ENCODE assay signal across 18 cellular contexts in genomic region chr16:79188115-79188779, GRCh38.
DNase-seq lines count a peak whose midpoint lies in the region; ATAC-seq and TF ChIP-seq lines count a peak whose summit lies in the region.
"Had no signal": no experiment of that assay in that cellular context is flagged by ENCODE, and none has a peak within 500 bp of the region (broad histone marks: within the 10 kb centered on the region; RNA-seq: fewer than 3 reads in every experiment).

No MANE protein-coding gene starts in this region.

- peaks cover 4% of the 10 kb centered on the region for H3K27me3 Mint-ChIP-seq in GM23338 (ENCODE audit: insufficient read depth, low read depth, poor library complexity)
- no peaks in the 10 kb centered on the region for H3K27me3 Mint-ChIP-seq in endodermal cell (ENCODE audit: insufficient read depth)
- peaks cover 2% of the 10 kb centered on the region for H3K27me3 Mint-ChIP-seq in nephron progenitor cell (ENCODE audit: low read depth, poor library complexity)
- H3K27me3 Mint-ChIP-seq: CD8-positive, alpha-beta memory T cell had no signal

- H3K4me2 ChIP-seq in GM23338 (no peak overlapping the region), GM23248 (ENCODE audit: unreplicated experiment) (no peak overlapping the region)
- H3K4me2 ChIP-seq: KMS-11, SK-N-SH had no signal

- H3K27me3 ChIP-seq in GM23338 (ENCODE audit: insufficient read depth) = no peaks in the 10 kb centered on the region
- H3K27me3 ChIP-seq in endodermal cell (ENCODE audit: control insufficient read depth, insufficient read depth, low read length, poor library complexity, severe bottlenecking) = no peaks in the 10 kb centered on the region
- H3K27me3 ChIP-seq in GM23248 (replicated peaks; ENCODE audit: insufficient read depth) = no peaks in the 10 kb centered on the region

- H2AFZ ChIP-seq in GM23338 = peak overlapping the region; percentile 9; the same call in 1 of the 2 replicates
- no peak overlapping the region for H2AFZ ChIP-seq in GM23248

- H3K27ac ChIP-seq in GM23338 (ENCODE audit: low read depth) (no peak overlapping the region), endodermal cell (ENCODE audit: low read depth, low read length) (no peak overlapping the region), GM23248 (no peak overlapping the region)
- H3K27ac ChIP-seq: KMS-11 had no signal

- in situ Hi-C loops in KBM-7 (cut with MboI; ENCODE audit: low pct_unique_long_range_greater_than_20kb, low sequenced_read_pairs) (no loop called here), GM23248 (cut with MboI) (no loop called here)

- H3K4me3 Mint-ChIP-seq in GM23338 (no peak overlapping the region), endodermal cell (no peak overlapping the region), nephron progenitor cell (no peak overlapping the region)
- H3K4me3 Mint-ChIP-seq: B cell; CD8-positive, alpha-beta memory T cell; T-helper 1 cell treated with Interleukin-12 subunit alpha and Interleukin-12 subunit beta and Interleukin-4 antibody, amounts not matched to agents 30 μg/mL and 1 μg/mL, for 36 hours had no signal

- no peaks in the 10 kb centered on the region; the same call in 1 of the 2 replicates for H3F3A ChIP-seq in GM23338 (replicated peaks; ENCODE audit: low read depth)
- H3F3A ChIP-seq in GM23248 (ENCODE audit: insufficient read depth) = no peaks in the 10 kb centered on the region

- H3K36me3 Mint-ChIP-seq in GM23338 (ENCODE audit: low read depth) = no peaks in the 10 kb centered on the region; the same call in 2 of the 3 replicates
- no peaks in the 10 kb centered on the region for H3K36me3 Mint-ChIP-seq in endodermal cell (ENCODE audit: low read depth)
- peaks cover 12% of the 10 kb centered on the region for H3K36me3 Mint-ChIP-seq in nephron progenitor cell (ENCODE audit: low read depth)
- H3K36me3 Mint-ChIP-seq: CD8-positive, alpha-beta memory T cell had no signal

- H3K9me3 Mint-ChIP-seq in GM23338 (peaks cover 3% of the 10 kb centered on the region; the same call in 1 of the 3 replicates), endodermal cell (no peaks in the 10 kb centered on the region), nephron progenitor cell (peaks cover 12% of the 10 kb centered on the region)
- H3K9me3 Mint-ChIP-seq: T-helper 1 cell treated with Interleukin-12 subunit alpha and Interleukin-12 subunit beta and Interleukin-4 antibody, amounts not matched to agents 30 μg/mL and 1 μg/mL, for 36 hours had no signal

- DNase-seq in GM23338 (ENCODE audit: low spot score) = no peak
- DNase-seq in NB4 (ENCODE audit: low read depth) = peak; percentile 18
- no peak for DNase-seq in endodermal cell
- DNase-seq in nephron progenitor cell = no peak
- no peak for DNase-seq in AG08395 (ENCODE audit: low spot score)
- no peak for DNase-seq in KBM-7
- DNase-seq in RKO (ENCODE audit: low spot score) = no peak
- DNase-seq in GM23248 = no peak
- DNase-seq: ACHN; CD8-positive, alpha-beta memory T cell; NCI-H187 treated with DMSO at 0.1 percent for 48 hours; NCI-H524; Right ventricle myocardium superior; SK-N-SH had no signal

- WGBS in endodermal cell (ENCODE audit: insufficient coverage in 1 of 2, insufficient read length in 1 of 2), 2 experiments = 73 to 79% methylated on average over 11 to 14 of the region's 14 CpGs
- WGBS in GM23248 (ENCODE audit: low coverage in 1 of 2, low lambda C conversion rate in 2 of 2, missing lambda C conversion rate in 2 of 2), 2 experiments = 57 to 61% methylated on average over 14 of the region's 14 CpGs

- H3K79me2 ChIP-seq in GM23338 (replicated peaks; ENCODE audit: insufficient read depth) (no peaks in the 10 kb centered on the region), GM23248 (ENCODE audit: insufficient read depth) (no peaks in the 10 kb centered on the region)

- H3K9me2 ChIP-seq in GM23338 (ENCODE audit: insufficient read depth) (no peaks in the 10 kb centered on the region), GM23248 (ENCODE audit: insufficient read depth) (no peaks in the 10 kb centered on the region)
- H3K9me2 ChIP-seq: SK-N-SH had no signal

- TF ChIP-seq CTCF in GM23338 (conservative IDR thresholded peaks at IDR 0.05; ENCODE audit: low read depth in 2 of 2) (no peak), NB4 (IDR thresholded peaks at IDR 0.05; ENCODE audit: low read depth, low read length) (no peak), endodermal cell (conservative IDR thresholded peaks at IDR 0.05) (no peak), nephron progenitor cell (IDR thresholded peaks at IDR 0.05) (no peak)

- H3K27ac Mint-ChIP-seq in GM23338 (no peak overlapping the region; the same call in 1 of the 2 replicates), endodermal cell (peak overlapping the region; percentile 33), nephron progenitor cell (peak overlapping the region; percentile 91)
- H3K27ac Mint-ChIP-seq: B cell; T-helper 1 cell treated with Interleukin-12 subunit alpha and Interleukin-12 subunit beta and Interleukin-4 antibody, amounts not matched to agents 30 μg/mL and 1 μg/mL, for 36 hours had no signal

- no peak for TF ChIP-seq POLR2A in NB4 (IDR thresholded peaks at IDR 0.05; ENCODE audit: extremely low read depth, insufficient read length)

- H3K9me3 ChIP-seq in endodermal cell (ENCODE audit: control insufficient read depth, low read length) = no peaks in the 10 kb centered on the region
- H3K9me3 ChIP-seq in GM23248 (ENCODE audit: low read depth) = no peaks in the 10 kb centered on the region
- H3K9me3 ChIP-seq: SK-N-SH had no signal

- H3K9ac ChIP-seq in endodermal cell (ENCODE audit: extremely low read depth, low read length, poor library complexity, severe bottlenecking) = no peak overlapping the region
- H3K9ac ChIP-seq in GM23248 = no peak overlapping the region
- H3K9ac ChIP-seq: KMS-11, SK-N-SH had no signal

- no peak for ATAC-seq in GM23338
- ATAC-seq: HCT116 had no signal

- no peaks in the 10 kb centered on the region for H4K20me1 ChIP-seq in GM23338 (replicated peaks; ENCODE audit: insufficient read depth)
- H4K20me1 ChIP-seq in GM23248 (ENCODE audit: insufficient read depth) = no peaks in the 10 kb centered on the region

- H3K4me1 Mint-ChIP-seq in GM23338 (peaks cover 13% of the 10 kb centered on the region), endodermal cell (peaks cover 34% of the 10 kb centered on the region), nephron progenitor cell (peaks cover 35% of the 10 kb centered on the region)

- H3K4me1 ChIP-seq in GM23338 (ENCODE audit: insufficient read depth) (peaks cover 19% of the 10 kb centered on the region), endodermal cell (ENCODE audit: control insufficient read depth, insufficient read depth, low read length) (no peaks in the 10 kb centered on the region), GM23248 (ENCODE audit: insufficient read depth) (no peaks in the 10 kb centered on the region)

- no peak overlapping the region for H3K4me3 ChIP-seq in GM23338
- H3K4me3 ChIP-seq in NB4 (ENCODE audit: low read depth, low read length) = no peak overlapping the region
- no peak overlapping the region for H3K4me3 ChIP-seq in endodermal cell (ENCODE audit: low read length)
- H3K4me3 ChIP-seq in GM23248 = no peak overlapping the region

- H3K36me3 ChIP-seq in GM23338 (ENCODE audit: insufficient read depth) = no peaks in the 10 kb centered on the region
- no peaks in the 10 kb centered on the region for H3K36me3 ChIP-seq in endodermal cell (ENCODE audit: control insufficient read depth, insufficient read depth, low read length)
- no peaks in the 10 kb centered on the region for H3K36me3 ChIP-seq in GM23248 (ENCODE audit: low read depth)

TF ChIP-seq in GM23338, 12 proteins besides CTCF, POLR2A, EP300 and RAD21 (continues in another document):
- TF ChIP-seq REST (IDR thresholded peaks at IDR 0.05; ENCODE audit: unreplicated experiment) (no peak), ZNF114 (CRISPR knock-in tag; IDR thresholded peaks at IDR 0.05) (no peak), NANOG (IDR thresholded peaks at IDR 0.05; ENCODE audit: borderline replicate concordance) (no peak), CREB1 (CRISPR knock-in tag; IDR thresholded peaks at IDR 0.05; ENCODE audit: low read depth) (no peak), POLR2AphosphoS5 (IDR thresholded peaks at IDR 0.05; ENCODE audit: low read depth) (no peak), STAT1 (IDR thresholded peaks at IDR 0.05; ENCODE audit: unreplicated experiment) (no peak), ETS1 (IDR thresholded peaks at IDR 0.05) (no peak), EZH2 (IDR thresholded peaks at IDR 0.05; ENCODE audit: low read depth, unreplicated experiment) (no peak), ZNF331 (CRISPR knock-in tag; IDR thresholded peaks at IDR 0.05; ENCODE audit: low read depth) (no peak)
